Comparison of ENCODE assay signal across 9 cellular contexts in the genomic region with DNA sequence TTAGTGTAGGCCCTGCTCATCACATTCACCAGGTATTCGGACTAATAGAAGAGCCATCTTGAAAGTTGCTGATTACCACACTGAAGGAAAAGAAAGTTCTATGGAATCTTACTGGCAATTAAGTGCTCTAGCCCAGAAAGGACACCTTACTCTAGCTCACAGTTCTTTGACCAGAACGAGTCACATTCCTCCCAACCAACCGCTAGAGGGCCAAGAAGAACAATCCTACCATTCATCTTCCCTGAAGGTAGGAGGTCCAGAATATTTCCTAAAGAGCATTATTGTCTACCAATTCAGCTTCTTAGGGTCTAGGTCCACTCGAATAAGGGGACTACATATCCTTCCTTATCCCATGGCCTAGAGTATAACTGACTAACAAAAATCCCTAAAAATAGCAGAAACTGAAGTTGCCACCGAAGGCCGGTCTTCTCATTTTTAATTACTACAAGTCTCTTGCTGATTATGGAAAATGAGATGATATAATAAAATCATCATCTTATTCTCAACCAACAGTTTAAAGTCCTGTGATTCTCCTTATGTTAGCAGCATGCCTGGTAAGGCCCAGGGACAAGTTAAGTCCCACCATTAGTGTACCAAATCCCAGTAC. TPM values are rescaled to one million over a fixed set of nuclear protein-coding genes. Genes with fewer than 3 reads are reported as not detected.
DNase-seq lines count a peak whose midpoint lies in the region; ATAC-seq and TF ChIP-seq lines count a peak whose summit lies in the region.
"Had no signal": no experiment of that assay in that cellular context is flagged by ENCODE, and none has a peak within 500 bp of the region (broad histone marks: within the 10 kb centered on the region; RNA-seq: fewer than 3 reads in every experiment).

No MANE protein-coding gene starts in this region.

- H3K36me3 ChIP-seq in CD8-positive, alpha-beta T cell (ENCODE audit: insufficient read depth, low read length), result no peaks in the 10 kb centered on the region
- H3K36me3 ChIP-seq in OCI-LY1 (ENCODE audit: insufficient read depth, low read length) (no peaks in the 10 kb centered on the region), endodermal cell (ENCODE audit: control insufficient read depth, insufficient read depth, low read length) (no peaks in the 10 kb centered on the region)
- H3K36me3 ChIP-seq: neutrophil had no signal

- peak; percentile 52 for TF ChIP-seq CTCF in CD8-positive, alpha-beta T cell (IDR thresholded peaks at IDR 0.05)
- TF ChIP-seq CTCF in OCI-LY1 (IDR thresholded peaks at IDR 0.05; ENCODE audit: low read length), result peak; percentile 75
- peak; percentile 87 for TF ChIP-seq CTCF in endodermal cell (conservative IDR thresholded peaks at IDR 0.05)

- H3K4me1 Mint-ChIP-seq in CD8-positive, alpha-beta T cell (ENCODE audit: low read depth), result no peaks in the 10 kb centered on the region
- peaks cover 3% of the 10 kb centered on the region for H3K4me1 Mint-ChIP-seq in endodermal cell

- H3K27ac ChIP-seq in CD8-positive, alpha-beta T cell (ENCODE audit: low read depth, low read length), result no peak overlapping the region
- H3K27ac ChIP-seq in OCI-LY1 (ENCODE audit: low read depth, low read length, poor library complexity, severe bottlenecking) (no peak overlapping the region), endodermal cell (ENCODE audit: low read depth, low read length) (no peak overlapping the region)
- H3K27ac ChIP-seq: neutrophil had no signal

- H3K4me2 ChIP-seq in OCI-LY1 (ENCODE audit: low read length), result no peak overlapping the region

- CTCF ChIA-PET in CD8-positive, alpha-beta T cell (lab: Charles Lee), result interaction anchor here (0.6 to 9.0 kb wide), 14 partner anchors 8 to 171 kb away, joined by 3 to 69 read pairs (median 4); a partner anchor contains a TSS

- no peaks in the 10 kb centered on the region for H4K20me1 ChIP-seq in OCI-LY1 (ENCODE audit: insufficient read depth, low read length)

- no peaks in the 10 kb centered on the region for H3K27me3 ChIP-seq in CD8-positive, alpha-beta T cell (ENCODE audit: insufficient read depth, low read length)
- H3K27me3 ChIP-seq in OCI-LY1 (ENCODE audit: insufficient read depth, low read length) (no peaks in the 10 kb centered on the region), endodermal cell (ENCODE audit: control insufficient read depth, insufficient read depth, low read length, poor library complexity, severe bottlenecking) (no peaks in the 10 kb centered on the region)

- no peak overlapping the region for H3K4me3 Mint-ChIP-seq in CD8-positive, alpha-beta T cell
- H3K4me3 Mint-ChIP-seq in endodermal cell, result no peak overlapping the region

- H3K36me3 Mint-ChIP-seq in CD8-positive, alpha-beta T cell, result no peaks in the 10 kb centered on the region
- no peaks in the 10 kb centered on the region for H3K36me3 Mint-ChIP-seq in endodermal cell (ENCODE audit: low read depth)

- peaks cover 18% of the 10 kb centered on the region for H3K27me3 Mint-ChIP-seq in CD8-positive, alpha-beta T cell (ENCODE audit: low read depth)
- peaks cover 29% of the 10 kb centered on the region for H3K27me3 Mint-ChIP-seq in endodermal cell (ENCODE audit: insufficient read depth)

- H3K9ac ChIP-seq in OCI-LY1 (ENCODE audit: low read length) (no peak overlapping the region), endodermal cell (ENCODE audit: extremely low read depth, low read length, poor library complexity, severe bottlenecking) (no peak overlapping the region)

- POLR2A ChIA-PET in CD8-positive, alpha-beta T cell (lab: Charles Lee), result no interaction called here

- no peak overlapping the region for H3K4me3 ChIP-seq in CD8-positive, alpha-beta T cell (ENCODE audit: low read depth, low read length)
- no peak overlapping the region for H3K4me3 ChIP-seq in OCI-LY1 (ENCODE audit: low read depth, low read length, poor library complexity, severe bottlenecking)
- no peak overlapping the region for H3K4me3 ChIP-seq in endodermal cell (ENCODE audit: low read length)

- H3K9me3 ChIP-seq in CD8-positive, alpha-beta T cell (ENCODE audit: low read length), result no peaks in the 10 kb centered on the region
- H3K9me3 ChIP-seq in OCI-LY1 (ENCODE audit: low read length) (no peaks in the 10 kb centered on the region), endodermal cell (ENCODE audit: control insufficient read depth, low read length) (no peaks in the 10 kb centered on the region)
- H3K9me3 ChIP-seq: neutrophil had no signal

- no peaks in the 10 kb centered on the region for H3K9me2 ChIP-seq in OCI-LY1 (ENCODE audit: low read depth, low read length)

- no peaks in the 10 kb centered on the region for H3K9me3 Mint-ChIP-seq in CD8-positive, alpha-beta T cell
- H3K9me3 Mint-ChIP-seq in endodermal cell, result no peaks in the 10 kb centered on the region

- WGBS in endodermal cell (ENCODE audit: insufficient coverage in 1 of 2, insufficient read length in 1 of 2), 2 experiments, result 26 to 40% methylated on average over 4 to 6 of the region's 6 CpGs

- H3K27ac Mint-ChIP-seq in CD8-positive, alpha-beta T cell, result no peak overlapping the region
- H3K27ac Mint-ChIP-seq in endodermal cell, result no peak overlapping the region

- intact Hi-C loops in CD8-positive, alpha-beta T cell (cut with DNase I, micrococcal nuclease), result loop anchor here (1.0 to 2.0 kb wide), 2 partner anchors 65 to 69 kb away; a partner anchor contains a TSS

- DNase-seq in CD8-positive, alpha-beta T cell, result peak in 2 of 7 experiments; percentile 15 to 16
- DNase-seq in endodermal cell (peak; percentile 68), mucosa of gallbladder (ENCODE audit: low spot score) (peak; percentile 31), NCI-H187 treated with DMSO at 0.1 percent for 48 hours (lab: John Stamatoyannopoulos, UW) (no peak), retina (no peak)

- no peaks in the 10 kb centered on the region for H3K4me1 ChIP-seq in CD8-positive, alpha-beta T cell (ENCODE audit: insufficient read depth, low read length)
- H3K4me1 ChIP-seq in OCI-LY1 (ENCODE audit: insufficient read depth, low read length, severe bottlenecking), result no peaks in the 10 kb centered on the region
- no peaks in the 10 kb centered on the region for H3K4me1 ChIP-seq in endodermal cell (ENCODE audit: control insufficient read depth, insufficient read depth, low read length)

- H3K79me2 ChIP-seq in OCI-LY1 (ENCODE audit: insufficient read depth, low read length), result no peaks in the 10 kb centered on the region

- H2AFZ ChIP-seq in OCI-LY1 (ENCODE audit: low read length), result no peak overlapping the region

- no peak for ATAC-seq in CD8-positive, alpha-beta T cell
- peak; percentile 76 for ATAC-seq in GM18867 (IDR thresholded peaks at IDR 0.05; ENCODE audit: unreplicated experiment)
- peak; percentile 85 for ATAC-seq in HG03066 (IDR thresholded peaks at IDR 0.05; ENCODE audit: low read depth, unreplicated experiment)

- H3F3A ChIP-seq in OCI-LY1 (ENCODE audit: insufficient read depth, low read length), result no peaks in the 10 kb centered on the region

RNA-seq across cellular contexts. Expression of a gene that starts 2.7 kb away (rescaled TPM):
- not detected for total RNA-seq in CD8-positive, alpha-beta T cell
- total RNA-seq in endodermal cell, result not detected
- 0.78 TPM for polyA plus RNA-seq in endodermal cell (2013, experiment 1 of 2)
- 0.66 TPM for polyA plus RNA-seq in endodermal cell (2013, experiment 2 of 2)
- not detected for total RNA-seq in mucosa of gallbladder

Comparison
In these comparisons a context has a peak if more than half of its experiments do, and no peak if none do; other contexts are left out.
1. DNase-seq: peak in endodermal cell (single experiment) and mucosa of gallbladder (single experiment); none in NCI-H187 treated with DMSO at 0.1 percent for 48 hours (single experiment) and retina (single experiment).
2. Peak in every context shown above with its lines, with median percentiles within 50 percentile points of each other: CTCF ChIP-seq.